2 cellular contexts compared by ENCODE assay signal in genomic region chr21:41557884-41558283, GRCh38.
A peak's percentile ranks its signal among the peaks of the same experiment; 100 is the strongest.
TF ChIP-seq lines count a peak whose summit lies in the region.

No MANE protein-coding gene starts in this region.

TF ChIP-seq in GM23338, 12 proteins besides CTCF, POLR2A, EP300 and RAD21:
- no peak for TF ChIP-seq REST (IDR thresholded peaks at IDR 0.05; ENCODE audit: unreplicated experiment)
- no peak for TF ChIP-seq JUNB (IDR thresholded peaks at IDR 0.05; ENCODE audit: unreplicated experiment)
- no peak for TF ChIP-seq ZNF114 (CRISPR knock-in tag; IDR thresholded peaks at IDR 0.05)
- no peak for TF ChIP-seq ZNF462 (CRISPR knock-in tag; IDR thresholded peaks at IDR 0.05)
- no peak for TF ChIP-seq POLR2AphosphoS5 (IDR thresholded peaks at IDR 0.05; ENCODE audit: low read depth)
- no peak for TF ChIP-seq STAT1 (IDR thresholded peaks at IDR 0.05; ENCODE audit: unreplicated experiment)
TF ChIP-seq in GM23338: peak in this region for 0.

TF ChIP-seq in HepG2, 621 proteins besides CTCF, POLR2A, EP300 and RAD21 (continued from another document):
- TF ChIP-seq FOXM1 (CRISPR knock-in tag; IDR thresholded peaks at IDR 0.05), result no peak
- TF ChIP-seq ZNF414 (CRISPR knock-in tag; IDR thresholded peaks at IDR 0.05), result no peak
- no peak for TF ChIP-seq U2AF2 (IDR thresholded peaks at IDR 0.05; ENCODE audit: low read depth, low read length)
- peak; percentile 24; the same call in 1 of the 2 replicates for TF ChIP-seq SALL1 (CRISPR knock-in tag; IDR thresholded peaks at IDR 0.05)
- TF ChIP-seq AHDC1 (CRISPR knock-in tag; IDR thresholded peaks at IDR 0.05; ENCODE audit: borderline replicate concordance), result peak; percentile 17; the same call in 1 of the 2 replicates
- peak; percentile 30; the same call in 1 of the 2 replicates for TF ChIP-seq HNF4G (IDR thresholded peaks at IDR 0.05; ENCODE audit: borderline replicate concordance, low read depth, low read length)
- TF ChIP-seq HNF4G (CRISPR knock-in tag; IDR thresholded peaks at IDR 0.05; ENCODE audit: borderline replicate concordance, low read depth), result no peak
- TF ChIP-seq PAXIP1 (CRISPR knock-in tag; conservative IDR thresholded peaks at IDR 0.05), result 0 out of 2 replicates have a peak, but pooled peaks have one; percentile 15
- no peak for TF ChIP-seq SP140L (CRISPR knock-in tag; IDR thresholded peaks at IDR 0.05; ENCODE audit: borderline replicate concordance)
- TF ChIP-seq ZNF432 (CRISPR knock-in tag; IDR thresholded peaks at IDR 0.05; ENCODE audit: borderline replicate concordance), result no peak
- TF ChIP-seq SOX5 (CRISPR knock-in tag; IDR thresholded peaks at IDR 0.05; ENCODE audit: borderline replicate concordance), result peak; percentile 17; the same call in 1 of the 2 replicates
- no peak for TF ChIP-seq MYNN (CRISPR knock-in tag; IDR thresholded peaks at IDR 0.05; ENCODE audit: low read depth)
- no peak for TF ChIP-seq SOX13 (IDR thresholded peaks at IDR 0.05)
- TF ChIP-seq SOX13 (CRISPR knock-in tag; conservative IDR thresholded peaks at IDR 0.05 in 1 of 2, IDR thresholded peaks at IDR 0.05 in 1 of 2), result peak in 1 of 2 experiments; percentile 51; a peak in 1 of 4 replicates
- peak; percentile 25; the same call in 1 of the 2 replicates for TF ChIP-seq ZFX (CRISPR knock-in tag; IDR thresholded peaks at IDR 0.05; ENCODE audit: low read depth)
- TF ChIP-seq SMAD1 (CRISPR knock-in tag; IDR thresholded peaks at IDR 0.05; ENCODE audit: borderline replicate concordance, low read depth), result no peak
- peak; percentile 83 for TF ChIP-seq HNF4A (CRISPR knock-in tag; IDR thresholded peaks at IDR 0.05)
- TF ChIP-seq GATAD2A (CRISPR knock-in tag; IDR thresholded peaks at IDR 0.05), result peak; percentile 40; the same call in 1 of the 2 replicates
- peak; percentile 53 for TF ChIP-seq BCL6 (CRISPR knock-in tag; IDR thresholded peaks at IDR 0.05)
- 0 out of 2 replicates have a peak, but pooled peaks have one; percentile 20 for TF ChIP-seq ARID5B (CRISPR knock-in tag; IDR thresholded peaks at IDR 0.05)
- no peak for TF ChIP-seq TAF1 (CRISPR knock-in tag; IDR thresholded peaks at IDR 0.05)
- no peak for TF ChIP-seq SOX6 (IDR thresholded peaks at IDR 0.05)
- TF ChIP-seq SOX6 (CRISPR knock-in tag; IDR thresholded peaks at IDR 0.05), result peak; percentile 59
TF ChIP-seq in HepG2: peak in this region for 14.
